In the genomic region with DNA sequence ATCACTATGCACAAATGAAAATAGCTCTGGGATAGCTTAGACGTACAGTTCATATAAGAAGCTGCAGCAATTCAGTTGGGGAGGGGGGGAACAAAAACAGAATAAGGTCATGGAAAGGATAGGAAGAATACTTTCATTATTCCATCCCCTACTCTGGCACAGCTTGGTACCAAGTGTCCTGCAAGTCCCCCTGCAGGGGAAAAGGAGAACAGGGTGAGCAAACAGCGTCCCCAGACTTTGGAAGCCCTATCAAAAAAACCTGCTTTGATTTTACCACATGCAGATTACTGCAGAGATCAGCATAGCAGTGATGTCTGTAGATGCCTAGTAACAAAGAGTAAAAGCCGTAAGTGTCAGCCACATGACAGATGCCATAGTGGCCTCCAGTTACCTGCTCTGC, we compare ENCODE assay signal across 25 cellular contexts.
"Had no signal": no experiment of that assay in that cellular context is flagged by ENCODE, and none has a peak within 500 bp of the region (broad histone marks: within the 10 kb centered on the region; RNA-seq: fewer than 3 reads in every experiment).

No MANE protein-coding gene starts in this region.

- H3K4me1 ChIP-seq: adrenal gland, ascending aorta, colonic mucosa, esophagus squamous epithelium, gastrocnemius medialis, pancreas, psoas muscle, tibial artery had no signal

- ATAC-seq: activated CD4-positive, alpha-beta T cell treated with anti-CD3 and anti-CD28 coated beads for 36 hours; activated T-cell treated with anti-CD3 and anti-CD28 coated beads, Interleukin-2, amount 50 U/mL, for 4 hours; effector memory CD8-positive, alpha-beta T cell; gastrocnemius medialis; left cardiac atrium; natural killer cell; pancreas; psoas muscle; right cardiac atrium had no signal

- DNase-seq: activated B cell treated with CpG ODN at 0.5 μM for 24 hours; activated CD4-positive, alpha-beta T cell treated with anti-CD3 and anti-CD28 coated beads for 36 hours; activated CD4-positive, alpha-beta T cell treated with anti-CD3 and anti-CD28 coated beads, Interleukin-2, amount 50 U/mL, for 48 hours; activated CD8-positive, alpha-beta memory T cell treated with anti-CD3 and anti-CD28 coated beads, Interleukin-2, amount 50 U/mL, for 48 hours; activated naive CD4-positive, alpha-beta T cell; activated T-cell treated with anti-CD3 and anti-CD28 coated beads, Interleukin-2, amount 50 U/mL, for 4 hours; adrenal gland; colonic mucosa; dorsolateral prefrontal cortex; effector memory CD8-positive, alpha-beta T cell; esophagus squamous epithelium; gastrocnemius medialis; head of caudate nucleus; hypothalamus; left cardiac atrium; midbrain; natural killer cell; pancreas; psoas muscle; right cardiac atrium; stimulated activated CD4-positive, alpha-beta T cell treated with anti-CD3 and anti-CD28 coated beads, Interleukin-1b, Interleukin-23, amount 100 ng/mL, for 48 hours; substantia nigra; tibial artery had no signal

- H3K27ac ChIP-seq: adrenal gland, ascending aorta, colonic mucosa, dorsolateral prefrontal cortex, esophagus squamous epithelium, gastrocnemius medialis, neutrophil, pancreas, psoas muscle, tibial artery had no signal

- H3K36me3 ChIP-seq: adrenal gland, ascending aorta, colonic mucosa, esophagus squamous epithelium, gastrocnemius medialis, neutrophil, pancreas, tibial artery had no signal

- H3K4me3 ChIP-seq: adrenal gland, ascending aorta, colonic mucosa, dorsolateral prefrontal cortex, esophagus squamous epithelium, gastrocnemius medialis, pancreas, psoas muscle, tibial artery had no signal

- H3K27me3 ChIP-seq: adrenal gland, ascending aorta, colonic mucosa, dorsolateral prefrontal cortex, esophagus squamous epithelium, gastrocnemius medialis, neutrophil, pancreas, tibial artery had no signal

- H3K9me3 ChIP-seq: adrenal gland, ascending aorta, colonic mucosa, esophagus squamous epithelium, gastrocnemius medialis, neutrophil, pancreas, psoas muscle, tibial artery had no signal
